In genomic region chr14:99741227-99741976, GRCh38 we compare ENCODE assay signal across 26 cellular contexts. TPM values are rescaled to one million over a fixed set of nuclear protein-coding genes. Genes with fewer than 3 reads are reported as not detected.
DNase-seq lines count a peak whose midpoint lies in the region; ATAC-seq and TF ChIP-seq lines count a peak whose summit lies in the region.
"Had no signal": no experiment of that assay in that cellular context is flagged by ENCODE, and none has a peak within 500 bp of the region (broad histone marks: within the 10 kb centered on the region; RNA-seq: fewer than 3 reads in every experiment).

No MANE protein-coding gene starts in this region.

- H3K9me3 ChIP-seq in esophagus muscularis mucosa (no peaks in the 10 kb centered on the region), gastroesophageal sphincter (no peaks in the 10 kb centered on the region), osteoblast (ENCODE audit: low read depth, low read length) (no peaks in the 10 kb centered on the region), stomach (no peaks in the 10 kb centered on the region)
- H3K9me3 ChIP-seq: SK-N-SH had no signal

- no peak overlapping the region for H2AFZ ChIP-seq in osteoblast (ENCODE audit: low read length)

- no peaks in the 10 kb centered on the region for H3K79me2 ChIP-seq in osteoblast (ENCODE audit: insufficient read depth, low read length)

- ATAC-seq in gastroesophageal sphincter (no peak), HG02588 (IDR thresholded peaks at IDR 0.05; ENCODE audit: unreplicated experiment) (no peak), GM21390 (IDR thresholded peaks at IDR 0.05; ENCODE audit: unreplicated experiment) (no peak)

- H3K4me1 ChIP-seq in esophagus muscularis mucosa = peaks cover 66 to 96% (median 86%) of the 10 kb centered on the region in 4 donors
- H3K4me1 ChIP-seq in gastroesophageal sphincter = peaks cover 10 to 100% (median 50%) of the 10 kb centered on the region in 3 donors
- peaks cover 35% of the 10 kb centered on the region for H3K4me1 ChIP-seq in osteoblast (ENCODE audit: insufficient read depth, low read length)
- H3K4me1 ChIP-seq in stomach = peaks cover 28 to 86% (median 52%) of the 10 kb centered on the region in 4 donors

- H3K27ac ChIP-seq in esophagus muscularis mucosa (replicated peaks in 1 of 4) (peak overlapping the region; percentile 79 to 87 (median 82)), gastroesophageal sphincter (peak overlapping the region; percentile 24 to 90 (median 88)), osteoblast (ENCODE audit: low read depth, low read length) (no peak overlapping the region), stomach (peak overlapping the region in 3 of 5 donors; percentile 42 to 83 (median 57))
- H3K27ac ChIP-seq: KMS-11, RWPE1 had no signal

- intact Hi-C loops in esophagus muscularis mucosa (cut with DNase I) = no loop called here
- intact Hi-C loops in stomach (cut with DNase I; ENCODE audit: low total_unique reads) = no loop called here

- no peak for TF ChIP-seq POLR2A in esophagus muscularis mucosa (IDR thresholded peaks at IDR 0.05; ENCODE audit: low read depth)
- TF ChIP-seq POLR2A in gastroesophageal sphincter (IDR thresholded peaks at IDR 0.05) = no peak
- no peak for TF ChIP-seq POLR2A in stomach (IDR thresholded peaks at IDR 0.05)

- H3K4me3 ChIP-seq in esophagus muscularis mucosa = no peak overlapping the region
- H3K4me3 ChIP-seq in gastroesophageal sphincter = no peak overlapping the region
- no peak overlapping the region for H3K4me3 ChIP-seq in osteoblast (ENCODE audit: insufficient read depth, low read length)
- no peak overlapping the region for H3K4me3 ChIP-seq in stomach
- H3K4me3 ChIP-seq: GM12878 had no signal

- TF ChIP-seq CTCF in esophagus muscularis mucosa (IDR thresholded peaks at IDR 0.05) (no peak), gastroesophageal sphincter (IDR thresholded peaks at IDR 0.05) (no peak), osteoblast (IDR thresholded peaks at IDR 0.05; ENCODE audit: extremely low read depth, low read depth, low read length) (no peak), stomach (IDR thresholded peaks at IDR 0.05) (no peak), GM10266 (IDR thresholded peaks at IDR 0.05; ENCODE audit: control insufficient read depth, insufficient read depth, low read depth, missing control alignments) (no peak)

- TF ChIP-seq EP300 in esophagus muscularis mucosa (IDR thresholded peaks at IDR 0.05) (no peak), gastroesophageal sphincter (IDR thresholded peaks at IDR 0.05) (no peak), stomach (IDR thresholded peaks at IDR 0.05) (no peak)

- DNase-seq in esophagus muscularis mucosa (ENCODE audit: extremely low spot score) = no peak
- peak; percentile 72 for DNase-seq in osteoblast (ENCODE audit: insufficient read length, low spot score, missing footprints)
- no peak for DNase-seq in stomach
- no peak for DNase-seq in GM10266 (ENCODE audit: extremely low spot score)
- DNase-seq: C1 segment of cervical spinal cord; CD4-positive, alpha-beta memory T cell; COR-L47; HCEC 1CT; MM.1S; NCI-H1417 treated with DMSO at 0.1 percent for 48 hours; NCI-H1694 treated with DMSO at 0.1 percent for 48 hours; NCI-H2081 treated with DMSO at 0.1 percent for 48 hours; NCI-H2171; NCI-H226; NCI-H510A; NCI-H69; SIG-M5; SK-N-SH had no signal

- no peaks in the 10 kb centered on the region for H3K27me3 ChIP-seq in esophagus muscularis mucosa
- no peaks in the 10 kb centered on the region for H3K27me3 ChIP-seq in gastroesophageal sphincter
- H3K27me3 ChIP-seq in osteoblast (ENCODE audit: insufficient read depth, low read length) = no peaks in the 10 kb centered on the region
- peaks cover 0 to 8% (median 0%) of the 10 kb centered on the region in 3 donors for H3K27me3 ChIP-seq in stomach

- peaks cover 3% of the 10 kb centered on the region for H4K20me1 ChIP-seq in osteoblast (ENCODE audit: insufficient read depth, low read length)

- H3K36me3 ChIP-seq in esophagus muscularis mucosa (no peaks in the 10 kb centered on the region), gastroesophageal sphincter (no peaks in the 10 kb centered on the region), osteoblast (ENCODE audit: insufficient read depth, low read length) (no peaks in the 10 kb centered on the region), stomach (no peaks in the 10 kb centered on the region)

- no peak overlapping the region for H3K4me2 ChIP-seq in osteoblast (ENCODE audit: insufficient read depth, low read length)
- H3K4me2 ChIP-seq: KMS-11, SK-N-SH had no signal

- WGBS in esophagus muscularis mucosa = 88% methylated on average over 13 of the region's 14 CpGs
- 82 to 100% methylated on average over 2 to 4 of the region's 14 CpGs for WGBS in gastroesophageal sphincter (ENCODE audit: low coverage in 1 of 2), 2 donors
- 87 to 93% (median 90%) methylated on average over 10 to 14 of the region's 14 CpGs for WGBS in stomach, 5 donors

RNA-seq across cellular contexts. Expression of gene EML1, which starts 51.8 kb away (rescaled TPM):
- 100 to 1,000 TPM in 3 of 4 donors, 10 to 100 TPM in 1; 92.3 to 131 (median 119) TPM for total RNA-seq in esophagus muscularis mucosa
- 100 to 1,000 TPM; 121 to 206 (median 136) TPM for total RNA-seq in gastroesophageal sphincter
- 38.0 and 46.7 TPM in 2 replicates for total RNA-seq in osteoblast
- total RNA-seq in stomach = 10 to 100 TPM; 30.1 to 66.5 (median 43.5) TPM
- polyA plus RNA-seq in stomach = 10 to 100 TPM in 1 of 3 donors, 1 to 10 TPM in 2; 5.8 to 11.3 (median 6.7) TPM
- polyA plus RNA-seq: CD4-positive, alpha-beta memory T cell; IgD-negative memory B cell had no signal

RNA-seq across cellular contexts. Expression of gene CYP46A1, which starts 57.3 kb away (rescaled TPM):
- total RNA-seq in esophagus muscularis mucosa (1 to 10 TPM; 1.2 to 2.5 (median 1.9) TPM), gastroesophageal sphincter (1 to 10 TPM in 1 of 4 donors, under 1 TPM in 2, not detected in 1; 0.78 to 1.4 (median 0.94) TPM), osteoblast (0.36 and 0.59 TPM in 2 replicates), stomach (1 to 10 TPM in 3 of 5 donors, not detected in 2; 1.2 to 2.9 (median 2.2) TPM)
- under 1 TPM; 0.15 to 0.68 (median 0.53) TPM for polyA plus RNA-seq in stomach
- total RNA-seq: A673, GM12878 had no signal
- polyA plus RNA-seq: CD4-positive, alpha-beta memory T cell; IgD-negative memory B cell had no signal
